ENCODE assay signal across 40 cellular contexts in the genomic region with DNA sequence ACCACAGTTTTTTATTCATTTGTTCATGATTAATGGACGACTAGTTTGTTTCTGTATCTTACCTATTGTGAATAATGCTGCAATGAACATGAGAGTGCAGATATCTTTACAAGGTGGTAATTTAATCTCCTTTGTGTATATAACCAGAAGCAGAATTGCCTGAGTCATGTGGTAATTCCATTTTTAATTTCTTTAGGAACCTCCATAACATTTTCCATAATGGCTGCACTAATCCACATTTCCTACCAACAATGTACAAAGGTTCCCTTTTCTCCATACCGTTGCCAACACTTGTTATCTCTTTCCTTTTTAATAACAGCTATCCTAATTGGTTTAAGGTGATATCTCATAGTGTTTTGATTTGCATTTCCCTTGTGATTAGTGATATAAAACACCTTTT.
"Had no signal": no experiment of that assay in that cellular context is flagged by ENCODE, and none has a peak within 500 bp of the region (broad histone marks: within the 10 kb centered on the region; RNA-seq: fewer than 3 reads in every experiment).

No MANE protein-coding gene starts in this region.

- H3K9me3 Mint-ChIP-seq: activated T-helper 17 cell treated with anti-CD3 and anti-CD28 coated beads, Interleukin-2, amount 50 U/mL, for 72 hours; central memory CD8-positive, alpha-beta T cell had no signal

- DNase-seq: activated CD4-positive, alpha-beta memory T cell treated with anti-CD3 and anti-CD28 coated beads for 36 hours; activated CD4-positive, alpha-beta T cell treated with anti-CD3 and anti-CD28 coated beads for 4 hours; activated CD4-positive, alpha-beta T cell treated with anti-CD3 and anti-CD28 coated beads, Interleukin-2, amount 10 ng/mL, durations not matched to agents 24 days and 14 days; activated CD4-positive, alpha-beta T cell treated with anti-CD3 and anti-CD28 coated beads, Interleukin-2, amount 50 U/mL, for 1 hour; activated CD4-positive, alpha-beta T cell treated with anti-CD3 and anti-CD28 coated beads, Interleukin-2, amount 50 U/mL, for 4 hours; activated CD4-positive, CD25-positive, alpha-beta regulatory T cell; activated CD8-positive, alpha-beta memory T cell treated with anti-CD3 and anti-CD28 coated beads, Interleukin-2, amount 50 U/mL, for 4 hours; activated CD8-positive, alpha-beta T cell treated with anti-CD3 and anti-CD28 coated beads for 36 hours; activated effector memory CD4-positive, alpha-beta T cell treated with anti-CD3 and anti-CD28 coated beads, Interleukin-2, amount 50 U/mL, for 16 hours; activated gamma-delta T cell treated with Interleukin-2 at 50 U/mL for 16 hours; activated naive CD4-positive, alpha-beta T cell; activated naive CD4-positive, alpha-beta T cell treated with anti-CD3 and anti-CD28 coated beads for 36 hours; activated naive CD4-positive, alpha-beta T cell treated with anti-CD3 and anti-CD28 coated beads, Interleukin-2, amount 50 U/mL, for 16 hours; activated naive CD8-positive, alpha-beta T cell treated with anti-CD3 and anti-CD28 coated beads for 36 hours; activated T-cell treated with anti-CD3 and anti-CD28 coated beads for 4 hours; activated T-cell treated with anti-CD3 and anti-CD28 coated beads, Interleukin-2, amount 50 U/mL, for 1 hour; activated T-cell treated with anti-CD3 and anti-CD28 coated beads, Interleukin-2, amount 50 U/mL, for 4 hours; activated T-cell treated with anti-CD3 and anti-CD28 coated beads, Interleukin-2, amount 50 U/mL, for 72 hours; adrenal gland; amniotic stem cell; aorta; body of pancreas; brain microvascular endothelial cell; caudate nucleus; cerebellar nuclear complex; T-helper 1 cell; T-helper 2 cell; T-helper 9 cell; WERI-Rb-1 had no signal

- H3K27me3 ChIP-seq: adrenal gland, body of pancreas, brain microvascular endothelial cell, breast epithelium, cardiac muscle cell had no signal

- H3K27me3 Mint-ChIP-seq: activated CD4-positive, alpha-beta memory T cell treated with anti-CD3 and anti-CD28 coated beads for 36 hours; activated CD4-positive, alpha-beta T cell treated with anti-CD3 and anti-CD28 coated beads, Interleukin-2, amount 10 ng/mL, durations not matched to agents 24 days and 14 days; activated CD8-positive, alpha-beta T cell treated with anti-CD3 and anti-CD28 coated beads for 36 hours; activated naive CD8-positive, alpha-beta T cell treated with anti-CD3 and anti-CD28 coated beads for 36 hours; activated T-helper 17 cell treated with anti-CD3 and anti-CD28 coated beads, Interleukin-2, amount 50 U/mL, for 72 hours; central memory CD8-positive, alpha-beta T cell had no signal

- H3K4me1 ChIP-seq: body of pancreas, breast epithelium had no signal

- H3K36me3 ChIP-seq: adrenal gland, brain microvascular endothelial cell, breast epithelium, cardiac muscle cell, WERI-Rb-1 had no signal

- H3K27ac Mint-ChIP-seq: activated CD4-positive, alpha-beta memory T cell treated with anti-CD3 and anti-CD28 coated beads for 36 hours; activated CD4-positive, alpha-beta T cell treated with anti-CD3 and anti-CD28 coated beads, Interleukin-2, amount 10 ng/mL, durations not matched to agents 24 days and 14 days; activated CD8-positive, alpha-beta T cell treated with anti-CD3 and anti-CD28 coated beads for 36 hours; activated naive CD4-positive, alpha-beta T cell treated with anti-CD3 and anti-CD28 coated beads for 36 hours; activated naive CD4-positive, alpha-beta T cell treated with anti-CD3 and anti-CD28 coated beads, Interleukin-2, amount 50 U/mL, for 72 hours; activated naive CD8-positive, alpha-beta T cell treated with anti-CD3 and anti-CD28 coated beads for 36 hours; activated T-cell treated with anti-CD3 and anti-CD28 coated beads, Interleukin-2, amount 50 U/mL, for 72 hours; activated T-helper 1 cell treated with anti-CD3 and anti-CD28 coated beads, Interleukin-12 subunit alpha, Interleukin-12 subunit beta, Interleukin-2, Interleukin-4 antibody, amounts not matched to agents 30 ng/mL and 10 ng/mL and 1 ng/mL, durations not matched to agents 14 hours and 24 hours and 36 hours; activated T-helper 17 cell treated with anti-CD3 and anti-CD28 coated beads, Interleukin-2, amount 50 U/mL, for 72 hours; T-helper 1 cell treated with Interleukin-12 subunit alpha and Interleukin-12 subunit beta and Interleukin-4 antibody, amounts not matched to agents 30 μg/mL and 1 μg/mL, for 36 hours; T-helper 2 cell treated with Interferon-gamma antibody and Interleukin-4, amounts not matched to agents 5 μg/mL and 100 μg/mL, for 36 hours; WTC11 had no signal

- ATAC-seq: activated CD8-positive, alpha-beta T cell treated with anti-CD3 and anti-CD28 coated beads for 36 hours; activated naive CD4-positive, alpha-beta T cell treated with anti-CD3 and anti-CD28 coated beads, Interleukin-2, amount 50 U/mL, for 72 hours; activated T-cell treated with anti-CD3 and anti-CD28 coated beads, Interleukin-2, amount 50 U/mL, for 4 hours; activated T-cell treated with anti-CD3 and anti-CD28 coated beads, Interleukin-2, amount 50 U/mL, for 72 hours; activated T-helper 17 cell treated with anti-CD3 and anti-CD28 coated beads, Interleukin-2, amount 50 U/mL, for 72 hours; body of pancreas; WTC11 had no signal

- H3K9me3 ChIP-seq: body of pancreas had no signal

- H3K4me3 ChIP-seq: adrenal gland, body of pancreas, breast epithelium, cardiac muscle cell had no signal

- FAIRE-seq: astrocyte, TTC549 had no signal

- H3K4me3 Mint-ChIP-seq: activated CD4-positive, alpha-beta memory T cell treated with anti-CD3 and anti-CD28 coated beads for 36 hours; activated CD4-positive, alpha-beta T cell treated with anti-CD3 and anti-CD28 coated beads, Interleukin-2, amount 10 ng/mL, durations not matched to agents 24 days and 14 days; activated CD8-positive, alpha-beta T cell treated with anti-CD3 and anti-CD28 coated beads for 36 hours; activated naive CD4-positive, alpha-beta T cell treated with anti-CD3 and anti-CD28 coated beads for 36 hours; activated naive CD8-positive, alpha-beta T cell treated with anti-CD3 and anti-CD28 coated beads for 36 hours; activated T-cell treated with anti-CD3 and anti-CD28 coated beads, Interleukin-2, amount 50 U/mL, for 4 hours; activated T-cell treated with anti-CD3 and anti-CD28 coated beads, Interleukin-2, amount 50 U/mL, for 72 hours; activated T-helper 1 cell treated with anti-CD3 and anti-CD28 coated beads, Interleukin-12 subunit alpha, Interleukin-12 subunit beta, Interleukin-2, Interleukin-4 antibody, amounts not matched to agents 30 ng/mL and 10 ng/mL and 1 ng/mL, durations not matched to agents 14 hours and 24 hours and 36 hours; activated T-helper 17 cell treated with anti-CD3 and anti-CD28 coated beads, Interleukin-2, amount 50 U/mL, for 72 hours; central memory CD8-positive, alpha-beta T cell; T-helper 1 cell treated with Interleukin-12 subunit alpha and Interleukin-12 subunit beta and Interleukin-4 antibody, amounts not matched to agents 30 μg/mL and 1 μg/mL, for 36 hours; T-helper 2 cell treated with Interferon-gamma antibody and Interleukin-4, amounts not matched to agents 5 μg/mL and 100 μg/mL, for 36 hours; WTC11 had no signal

- H3K27ac ChIP-seq: adrenal gland, body of pancreas, brain microvascular endothelial cell, breast epithelium, cardiac muscle cell, WERI-Rb-1 had no signal
